In genomic region chr12:98594050-98594853, GRCh38 we compare ENCODE assay signal across 8 cellular contexts. TPM values are rescaled to one million over a fixed set of nuclear protein-coding genes. Genes with fewer than 3 reads are reported as not detected.
A peak's percentile ranks its signal among the peaks of the same experiment; 100 is the strongest.
DNase-seq lines count a peak whose midpoint lies in the region; ATAC-seq, FAIRE-seq and TF ChIP-seq lines count a peak whose summit lies in the region.

No MANE protein-coding gene starts in this region.

- no peak for DNase-seq in AG04450 (ENCODE audit: low read depth, low spot score)
- DNase-seq in NAMALWA (ENCODE audit: low spot score) = peak; percentile 39
- peak; percentile 63 for DNase-seq in adipocyte (ENCODE audit: low read depth)
- DNase-seq in hepatocyte (ENCODE audit: low spot score) = peak; percentile 59
- no peak for DNase-seq in sciatic nerve (ENCODE audit: low spot score)
- DNase-seq in frontal cortex (ENCODE audit: low spot score in 2 of 2) = no peak

- intact Hi-C loops in sciatic nerve (cut with DNase I) = no loop called here

- no peak for TF ChIP-seq CTCF in AG04450 (IDR thresholded peaks at IDR 0.05; ENCODE audit: low read depth, low read length)
- no peak for TF ChIP-seq CTCF in hepatocyte (IDR thresholded peaks at IDR 0.05; ENCODE audit: poor library complexity)

- FAIRE-seq in frontal cortex (lab: Jason Lieb, UNC) = no peak

- H3K36me3 ChIP-seq in adipocyte (ENCODE audit: control insufficient read depth, insufficient read depth, low read length, severe bottlenecking) (peaks cover 39% of the 10 kb centered on the region), hepatocyte (replicated peaks; ENCODE audit: insufficient read depth, low read depth) (no peaks in the 10 kb centered on the region)

- ATAC-seq in GM19023 (IDR thresholded peaks at IDR 0.05; ENCODE audit: unreplicated experiment) = peak; percentile 3
- ATAC-seq in sciatic nerve = peak; percentile 58
- no peak for ATAC-seq in GM19455 (IDR thresholded peaks at IDR 0.05; ENCODE audit: unreplicated experiment)

- peaks cover 5% of the 10 kb centered on the region; the same call in 1 of the 2 replicates for H3K9me3 ChIP-seq in AG04450 (ENCODE audit: control insufficient read depth, insufficient read depth, low read length)
- H3K9me3 ChIP-seq in adipocyte (ENCODE audit: control insufficient read depth, low read length) = no peaks in the 10 kb centered on the region
- no peaks in the 10 kb centered on the region for H3K9me3 ChIP-seq in hepatocyte (ENCODE audit: low read depth)

- peaks cover 54% of the 10 kb centered on the region for H3K79me2 ChIP-seq in hepatocyte

- CTCF ChIA-PET in AG04450 (lab: Charles Lee) = interaction anchor here (0.6 to 6.5 kb wide), 6 partner anchors 28 to 176 kb away, joined by 3 to 59 read pairs (median 8); no protein-coding TSS in a partner anchor

- peak overlapping the region; percentile 4 for H2AFZ ChIP-seq in hepatocyte

- POLR2A ChIA-PET in AG04450 (lab: Yijun Ruan, JAX) = interaction anchor here (0.9 to 3.2 kb wide), 9 partner anchors 9 to 1711 kb away, joined by 3 to 25 read pairs (median 4); partner anchors contain the start of genes APAF1 and IKBIP

- H3K4me1 ChIP-seq in adipocyte (ENCODE audit: control insufficient read depth, insufficient read depth, low read length) = peaks cover 10% of the 10 kb centered on the region
- no peaks in the 10 kb centered on the region for H3K4me1 ChIP-seq in hepatocyte (ENCODE audit: insufficient read depth)

- peaks cover 44% of the 10 kb centered on the region for H4K20me1 ChIP-seq in hepatocyte (ENCODE audit: insufficient read depth, poor library complexity, severe bottlenecking)

- under 1% methylated on average over 33 of the region's 36 CpGs for WGBS in hepatocyte (ENCODE audit: low lambda C conversion rate, missing lambda C conversion rate)

- H3K27ac ChIP-seq in AG04450 (ENCODE audit: low read depth, low read length) = peak overlapping the region; percentile 92
- H3K27ac ChIP-seq in hepatocyte = peak overlapping the region; percentile 95

- H3K9ac ChIP-seq in adipocyte (ENCODE audit: low read length) = peak overlapping the region; percentile 99

- peak overlapping the region; percentile 99 for H3K4me3 ChIP-seq in AG04450 (ENCODE audit: low read depth, low read length)
- peak overlapping the region; percentile 96 for H3K4me3 ChIP-seq in adipocyte (ENCODE audit: low read length)
- H3K4me3 ChIP-seq in hepatocyte = peak overlapping the region; percentile 58

- peak overlapping the region; percentile 85 for H3K4me2 ChIP-seq in hepatocyte

- no peaks in the 10 kb centered on the region for H3K27me3 ChIP-seq in AG04450 (ENCODE audit: control insufficient read depth, insufficient read depth, low read length)
- H3K27me3 ChIP-seq in adipocyte (replicated peaks; ENCODE audit: control insufficient read depth, insufficient read depth, low read length) = no peaks in the 10 kb centered on the region
- no peaks in the 10 kb centered on the region for H3K27me3 ChIP-seq in hepatocyte

- no peaks in the 10 kb centered on the region for H3K9me2 ChIP-seq in hepatocyte (replicated peaks; ENCODE audit: insufficient read depth)

RNA-seq across cellular contexts. Expression of gene SLC25A3, which starts 0.8 kb away (rescaled TPM):
- 974 and 1,138 TPM in 2 replicates for polyA plus RNA-seq in AG04450 (2011; rRNA removed)
- polyA minus RNA-seq in AG04450 (2011; rRNA and poly(A)+ RNA removed) = 489 and 622 TPM in 2 replicates
- 780 and 871 TPM in 2 replicates for total RNA-seq in hepatocyte
- polyA plus RNA-seq in hepatocyte = 421 and 423 TPM in 2 replicates
- total RNA-seq in sciatic nerve = 269 TPM
- 241 TPM for total RNA-seq in frontal cortex

RNA-seq across cellular contexts. Expression of gene IKBIP, which starts 50.3 kb away (rescaled TPM):
- polyA plus RNA-seq in AG04450 (2011; rRNA removed) (51.8 and 81.5 TPM in 2 replicates), hepatocyte (38.0 and 44.5 TPM in 2 replicates)
- polyA minus RNA-seq in AG04450 (2011; rRNA and poly(A)+ RNA removed) = 5.7 and 14.0 TPM in 2 replicates
- total RNA-seq in hepatocyte (45.5 and 52.5 TPM in 2 replicates), sciatic nerve (16.4 TPM), frontal cortex (9.4 TPM)

RNA-seq across cellular contexts. Expression of gene APAF1, which starts 50.8 kb away (rescaled TPM):
- polyA plus RNA-seq in AG04450 (2011; rRNA removed) = 16.1 and 21.0 TPM in 2 replicates
- polyA minus RNA-seq in AG04450 (2011; rRNA and poly(A)+ RNA removed) = 13.7 and 32.9 TPM in 2 replicates
- 20.8 and 26.4 TPM in 2 replicates for total RNA-seq in hepatocyte
- polyA plus RNA-seq in hepatocyte = 5.9 and 6.8 TPM in 2 replicates
- 29.6 TPM for total RNA-seq in sciatic nerve
- 39.9 TPM for total RNA-seq in frontal cortex

Comparison
In these comparisons a context has a peak if more than half of its experiments do, and no peak if none do; other contexts are left out.
1. DNase-seq: peak in NAMALWA (single experiment), adipocyte (single experiment) and hepatocyte (single experiment); none in AG04450 (single experiment), sciatic nerve (single experiment) and frontal cortex (0 of 2).
2. Peak in every context shown above with its lines, with median percentiles within 50 percentile points of each other: H3K4me3 ChIP-seq.